Comparison of ENCODE assay signal across 1 cellular context in the genomic region with DNA sequence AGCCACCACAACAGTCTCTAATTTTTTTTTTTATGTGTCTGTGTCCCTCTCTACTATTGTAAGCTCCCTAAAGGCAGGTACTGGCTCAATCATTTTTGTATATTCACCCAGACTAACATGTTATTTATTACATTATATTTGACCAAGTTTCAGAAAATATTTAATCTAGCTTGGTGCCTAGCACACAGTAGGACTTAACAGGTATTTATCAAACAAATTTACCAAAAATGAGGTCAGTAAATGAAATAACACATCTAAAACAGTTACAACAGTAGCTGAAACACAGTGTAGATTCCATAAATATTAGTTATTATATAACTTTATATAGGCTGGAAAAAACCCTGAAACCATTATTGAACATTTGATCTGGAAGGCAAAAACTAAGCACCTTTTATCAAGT.
TF ChIP-seq lines count a peak whose summit lies in the region.

No MANE protein-coding gene starts in this region.

TF ChIP-seq in K562, 482 proteins besides CTCF, POLR2A, EP300 and RAD21 (continued from another document):
- TF ChIP-seq, protein P1, sequence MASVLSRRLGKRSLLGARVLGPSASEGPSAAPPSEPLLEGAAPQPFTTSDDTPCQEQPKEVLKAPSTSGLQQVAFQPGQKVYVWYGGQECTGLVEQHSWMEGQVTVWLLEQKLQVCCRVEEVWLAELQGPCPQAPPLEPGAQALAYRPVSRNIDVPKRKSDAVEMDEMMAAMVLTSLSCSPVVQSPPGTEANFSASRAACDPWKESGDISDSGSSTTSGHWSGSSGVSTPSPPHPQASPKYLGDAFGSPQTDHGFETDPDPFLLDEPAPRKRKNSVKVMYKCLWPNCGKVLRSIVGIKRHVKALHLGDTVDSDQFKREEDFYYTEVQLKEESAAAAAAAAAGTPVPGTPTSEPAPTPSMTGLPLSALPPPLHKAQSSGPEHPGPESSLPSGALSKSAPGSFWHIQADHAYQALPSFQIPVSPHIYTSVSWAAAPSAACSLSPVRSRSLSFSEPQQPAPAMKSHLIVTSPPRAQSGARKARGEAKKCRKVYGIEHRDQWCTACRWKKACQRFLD (CRISPR knock-in tag; IDR thresholded peaks at IDR 0.05), result 0 out of 2 replicates have a peak, but pooled peaks have one; percentile 38
- TF ChIP-seq ZFX (CRISPR knock-in tag; IDR thresholded peaks at IDR 0.05) (peak; percentile 24; the same call in 1 of the 2 replicates), NRF1 (conservative IDR thresholded peaks at IDR 0.05 in 1 of 2, IDR thresholded peaks at IDR 0.05 in 1 of 2) (0 out of 4 replicates have a peak, but pooled peaks of 1 of the 2 experiments have one; percentile 1), ZKSCAN1 (IDR thresholded peaks at IDR 0.05; ENCODE audit: low read depth, low read length) (peak; percentile 94), CREB3 (tag; conservative IDR thresholded peaks at IDR 0.05; ENCODE audit: low read depth) (0 out of 2 replicates have a peak, but pooled peaks have one; percentile 18), L3MBTL2 (IDR thresholded peaks at IDR 0.05) (0 out of 2 replicates have a peak, but pooled peaks have one; percentile 10), PYGO2 (tag; IDR thresholded peaks at IDR 0.05) (no peak)
- TF ChIP-seq, protein P2, sequence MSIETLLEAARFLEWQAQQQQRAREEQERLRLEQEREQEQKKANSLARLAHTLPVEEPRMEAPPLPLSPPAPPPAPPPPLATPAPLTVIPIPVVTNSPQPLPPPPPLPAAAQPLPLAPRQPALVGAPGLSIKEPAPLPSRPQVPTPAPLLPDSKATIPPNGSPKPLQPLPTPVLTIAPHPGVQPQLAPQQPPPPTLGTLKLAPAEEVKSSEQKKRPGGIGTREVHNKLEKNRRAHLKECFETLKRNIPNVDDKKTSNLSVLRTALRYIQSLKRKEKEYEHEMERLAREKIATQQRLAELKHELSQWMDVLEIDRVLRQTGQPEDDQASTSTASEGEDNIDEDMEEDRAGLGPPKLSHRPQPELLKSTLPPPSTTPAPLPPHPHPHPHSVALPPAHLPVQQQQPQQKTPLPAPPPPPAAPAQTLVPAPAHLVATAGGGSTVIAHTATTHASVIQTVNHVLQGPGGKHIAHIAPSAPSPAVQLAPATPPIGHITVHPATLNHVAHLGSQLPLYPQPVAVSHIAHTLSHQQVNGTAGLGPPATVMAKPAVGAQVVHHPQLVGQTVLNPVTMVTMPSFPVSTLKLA (conservative IDR thresholded peaks at IDR 0.05), result no peak
